15 cellular contexts compared by ENCODE assay signal in genomic region chr1:20271498-20272400, GRCh38. TPM values are rescaled to one million over a fixed set of nuclear protein-coding genes. Genes with fewer than 3 reads are reported as not detected.
DNase-seq lines count a peak whose midpoint lies in the region; ATAC-seq and TF ChIP-seq lines count a peak whose summit lies in the region.
"Had no signal": no experiment of that assay in that cellular context is flagged by ENCODE, and none has a peak within 500 bp of the region (broad histone marks: within the 10 kb centered on the region; RNA-seq: fewer than 3 reads in every experiment).

No MANE protein-coding gene starts in this region.

- H3K9me3 ChIP-seq in cardiac muscle cell (ENCODE audit: low read depth) (no peaks in the 10 kb centered on the region), right atrium auricular region (no peaks in the 10 kb centered on the region), Panc1 (ENCODE audit: control insufficient read depth, insufficient read depth, low read depth, low read length) (no peaks in the 10 kb centered on the region)

- DNase-seq in cardiac muscle cell (ENCODE audit: low read depth in 1 of 2, low spot score in 1 of 2) (peak in 1 of 2 donors; percentile 59), right atrium auricular region (ENCODE audit: low spot score) (no peak), Panc1 (ENCODE audit: low read depth, low spot score) (no peak), fibroblast of pulmonary artery (ENCODE audit: low read depth) (peak; percentile 29), retinal pigment epithelial cell (ENCODE audit: low read depth) (no peak), DMS114 treated with DMSO at 0.1 percent for 48 hours (lab: John Stamatoyannopoulos, UW; ENCODE audit: unreplicated experiment) (no peak), mucosa of gallbladder (ENCODE audit: low spot score) (no peak), coronary artery (ENCODE audit: low spot score) (no peak)
- DNase-seq: activated CD8-positive, alpha-beta memory T cell treated with anti-CD3 and anti-CD28 coated beads for 24 hours; activated effector memory CD4-positive, alpha-beta T cell treated with Interleukin-2 at 50 U/mL for 16 hours; DMS79; effector CD4-positive, alpha-beta T cell; immature natural killer cell; stimulated activated CD4-positive, alpha-beta T cell treated with anti-CD3 and anti-CD28 coated beads, Interleukin-4, amount 100 ng/mL, for 1 hour; tibial artery had no signal

- no peak for ATAC-seq in Panc1

- intact Hi-C loops in Panc1 (cut with micrococcal nuclease; ENCODE audit: unreplicated experiment), result no loop called here

- in situ Hi-C loops in Panc1 (cut with HindIII; ENCODE audit: low pct_unique_long_range_greater_than_20kb, low sequenced_read_pairs), result no loop called here

- TF ChIP-seq CTCF in cardiac muscle cell (IDR thresholded peaks at IDR 0.05; ENCODE audit: low read depth, low read length) (peak; percentile 15), right atrium auricular region (IDR thresholded peaks at IDR 0.05) (peak in 1 of 2 donors; percentile 19), Panc1 (IDR thresholded peaks at IDR 0.05) (0 out of 2 replicates have a peak, but pooled peaks have one; percentile 25), fibroblast of pulmonary artery (IDR thresholded peaks at IDR 0.05; ENCODE audit: low read length, missing control alignments) (no peak), retinal pigment epithelial cell (conservative IDR thresholded peaks at IDR 0.05; ENCODE audit: low read depth, low read length) (peak; percentile 5), coronary artery (IDR thresholded peaks at IDR 0.05) (no peak)

- no peaks in the 10 kb centered on the region for H3K4me1 ChIP-seq in cardiac muscle cell (ENCODE audit: low read depth)
- H3K4me1 ChIP-seq in right atrium auricular region, result no peaks in the 10 kb centered on the region
- no peaks in the 10 kb centered on the region for H3K4me1 ChIP-seq in Panc1 (ENCODE audit: control insufficient read depth, insufficient read depth, low read length)
- H3K4me1 ChIP-seq: tibial artery had no signal

- H3K36me3 ChIP-seq in cardiac muscle cell (no peaks in the 10 kb centered on the region), right atrium auricular region (no peaks in the 10 kb centered on the region), Panc1 (ENCODE audit: control insufficient read depth, insufficient read depth, low read length) (no peaks in the 10 kb centered on the region)
- H3K36me3 ChIP-seq: tibial artery had no signal

- H3K4me3 ChIP-seq in cardiac muscle cell, result no peak overlapping the region
- H3K4me3 ChIP-seq in right atrium auricular region, result no peak overlapping the region
- no peak overlapping the region for H3K4me3 ChIP-seq in Panc1 (ENCODE audit: low read depth in 2 of 2, low read length in 2 of 2)
- H3K4me3 ChIP-seq in fibroblast of pulmonary artery (replicated peaks; ENCODE audit: low read depth, low read length), result no peak overlapping the region
- H3K4me3 ChIP-seq in retinal pigment epithelial cell (ENCODE audit: low read length), result no peak overlapping the region
- no peak overlapping the region for H3K4me3 ChIP-seq in coronary artery
- H3K4me3 ChIP-seq: tibial artery had no signal

- CTCF ChIA-PET in Panc1 (lab: Charles Lee), result no interaction called here

- no TSS peak for BruUV-seq in Panc1 (replicated peaks; lab: Mats Ljungman, UMichigan)

- no peak overlapping the region for H3K27ac ChIP-seq in cardiac muscle cell
- H3K27ac ChIP-seq in right atrium auricular region, result no peak overlapping the region
- no peak overlapping the region for H3K27ac ChIP-seq in Panc1 (ENCODE audit: low read length)
- H3K27ac ChIP-seq in coronary artery, result no peak overlapping the region
- H3K27ac ChIP-seq: tibial artery had no signal

- POLR2A ChIA-PET in Panc1 (lab: Charles Lee), result interaction anchor here (0.5 kb wide), 1 partner anchor 42 kb away, joined by 6 read pairs; no protein-coding TSS in a partner anchor

- H3K27me3 ChIP-seq in cardiac muscle cell, result no peaks in the 10 kb centered on the region
- H3K27me3 ChIP-seq in right atrium auricular region, result no peaks in the 10 kb centered on the region
- H3K27me3 ChIP-seq in Panc1 (ENCODE audit: control insufficient read depth, insufficient read depth, low read length), result peaks cover 1% of the 10 kb centered on the region

RNA-seq across cellular contexts. Expression of gene VWA5B1, which starts 18.9 kb away (rescaled TPM):
- 0.27 and 0.39 TPM in 2 replicates for total RNA-seq in cardiac muscle cell
- polyA plus RNA-seq in cardiac muscle cell, result 0.37 TPM in 1 of 2 replicates, not detected in the other
- under 1 TPM; 0.22 to 0.43 TPM for total RNA-seq in right atrium auricular region
- total RNA-seq in Panc1 (2021; ENCODE audit: unreplicated experiment), result not detected
- not detected for polyA plus RNA-seq in Panc1 (2012; ENCODE audit: insufficient read length)
- 2.1 TPM for total RNA-seq in mucosa of gallbladder
- polyA plus RNA-seq: immature natural killer cell had no signal

Comparison
In these comparisons a context has a peak if more than half of its experiments do, and no peak if none do; other contexts are left out.
1. CTCF ChIP-seq: peak in cardiac muscle cell (single experiment), Panc1 (single experiment) and retinal pigment epithelial cell (single experiment); none in fibroblast of pulmonary artery (single experiment) and coronary artery (single experiment).